In genomic region chr12:58156697-58157096, GRCh38 we compare ENCODE assay signal across 8 cellular contexts.
"Had no signal": no experiment of that assay in that cellular context is flagged by ENCODE, and none has a peak within 500 bp of the region (broad histone marks: within the 10 kb centered on the region; RNA-seq: fewer than 3 reads in every experiment).

No MANE protein-coding gene starts in this region.

- H3K4me3 ChIP-seq: GM23248 had no signal

- H3K9ac ChIP-seq: GM23248, KMS-11 had no signal

- H3K4me2 ChIP-seq: KMS-11 had no signal

- H3K27ac ChIP-seq: GM23248, KMS-11 had no signal

- DNase-seq: GM23248, GOT3, H9, HCEC 1CT, KBM-7 had no signal

- H2AFZ ChIP-seq: GM23248 had no signal

- FAIRE-seq: H54, HTR-8/SVneo had no signal
